9 cellular contexts compared by ENCODE assay signal in the genomic region with DNA sequence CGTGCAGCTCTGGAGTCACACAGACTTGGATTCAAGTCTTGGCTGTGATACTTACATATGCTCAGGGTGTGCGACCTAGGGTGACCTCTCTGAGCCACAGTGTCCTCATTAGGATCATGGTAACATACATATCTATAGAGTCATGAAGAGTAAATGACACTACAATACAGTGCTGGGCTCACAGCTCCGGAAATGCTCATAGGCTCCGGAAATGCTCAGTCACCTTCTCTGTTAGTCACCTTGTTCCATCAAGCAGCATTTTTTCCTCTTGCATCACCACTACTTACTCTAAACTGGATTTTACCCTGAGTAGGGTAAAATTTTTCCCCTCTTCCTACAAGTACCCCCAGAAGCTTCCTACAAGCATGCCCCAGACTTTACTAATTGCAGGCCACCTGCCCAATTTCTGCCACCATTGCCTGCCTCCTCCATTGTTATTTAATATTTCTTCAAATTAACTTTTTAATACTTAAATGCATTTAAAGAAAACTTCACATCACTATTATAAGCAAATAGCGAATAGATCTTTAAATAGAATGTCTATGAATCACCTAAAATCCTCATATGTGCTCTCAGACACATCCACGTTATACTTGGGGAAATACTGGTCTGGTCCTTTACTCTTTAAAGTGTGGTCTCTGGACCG.
DNase-seq lines count a peak whose midpoint lies in the region; ATAC-seq and TF ChIP-seq lines count a peak whose summit lies in the region.
"Had no signal": no experiment of that assay in that cellular context is flagged by ENCODE, and none has a peak within 500 bp of the region (broad histone marks: within the 10 kb centered on the region; RNA-seq: fewer than 3 reads in every experiment).

No MANE protein-coding gene starts in this region.

- no peaks in the 10 kb centered on the region for H3K27me3 Mint-ChIP-seq in stimulated activated naive CD8-positive, alpha-beta T cell treated with anti-CD3 and anti-CD28 coated beads, Interleukin-15, amount 100 ng/mL, for 72 hours
- H3K27me3 Mint-ChIP-seq in CD14-positive monocyte (ENCODE audit: low read depth in 3 of 3), result peaks cover 3 to 12% (median 10%) of the 10 kb centered on the region in 3 donors

- no peak overlapping the region for H3K27ac ChIP-seq in tibial artery
- H3K27ac ChIP-seq: C4-2B had no signal

- intact Hi-C loops in tibial artery (cut with DNase I; ENCODE audit: low total_unique reads) (no loop called here), CD14-positive monocyte (cut with micrococcal nuclease) (no loop called here)

- H3K4me1 ChIP-seq in tibial artery, result no peaks in the 10 kb centered on the region

- no peaks in the 10 kb centered on the region for H3K27me3 ChIP-seq in tibial artery

- no peaks in the 10 kb centered on the region for H3K9me3 Mint-ChIP-seq in stimulated activated naive CD8-positive, alpha-beta T cell treated with anti-CD3 and anti-CD28 coated beads, Interleukin-15, amount 100 ng/mL, for 72 hours
- H3K9me3 Mint-ChIP-seq in CD14-positive monocyte, result peaks cover 0 to 2% (median 0%) of the 10 kb centered on the region in 7 donors

- no peak for DNase-seq in activated CD4-positive, CD25-positive, alpha-beta regulatory T cell treated with anti-CD3 and anti-CD28 coated beads, Interleukin-2, amount 50 U/mL, for 72 hours
- DNase-seq in activated T-cell treated with anti-CD3 and anti-CD28 coated beads for 4 hours, result peak; percentile 37
- peak; percentile 52 for DNase-seq in glomerular visceral epithelial cell (ENCODE audit: extremely low spot score)
- peak in 1 of 2 donors; percentile 37 for DNase-seq in stimulated activated naive CD8-positive, alpha-beta T cell treated with anti-CD3 and anti-CD28 coated beads, Interleukin-15, amount 100 ng/mL, for 72 hours
- no peak for DNase-seq in NCI-H1930 (lab: John Stamatoyannopoulos, UW)
- no peak for DNase-seq in tibial artery
- DNase-seq in CD14-positive monocyte (ENCODE audit: low spot score), result no peak

- no peaks in the 10 kb centered on the region for H3K36me3 ChIP-seq in tibial artery

- no peaks in the 10 kb centered on the region for H3K36me3 Mint-ChIP-seq in CD14-positive monocyte

- H3K27ac Mint-ChIP-seq in stimulated activated naive CD8-positive, alpha-beta T cell treated with anti-CD3 and anti-CD28 coated beads, Interleukin-15, amount 100 ng/mL, for 72 hours, result peak overlapping the region; percentile 76 to 91
- H3K27ac Mint-ChIP-seq in CD14-positive monocyte, result no peak overlapping the region

- H3K4me1 Mint-ChIP-seq in stimulated activated naive CD8-positive, alpha-beta T cell treated with anti-CD3 and anti-CD28 coated beads, Interleukin-15, amount 100 ng/mL, for 72 hours, result peaks cover 16% of the 10 kb centered on the region
- no peaks in the 10 kb centered on the region for H3K4me1 Mint-ChIP-seq in CD14-positive monocyte

- no peaks in the 10 kb centered on the region for H3K9me3 ChIP-seq in tibial artery

- H3K4me3 ChIP-seq in tibial artery, result no peak overlapping the region

- TF ChIP-seq CTCF in tibial artery (IDR thresholded peaks at IDR 0.05), result no peak
- no peak for TF ChIP-seq CTCF in CD14-positive monocyte (IDR thresholded peaks at IDR 0.05)

- H3K4me3 Mint-ChIP-seq in stimulated activated naive CD8-positive, alpha-beta T cell treated with anti-CD3 and anti-CD28 coated beads, Interleukin-15, amount 100 ng/mL, for 72 hours, result no peak overlapping the region
- H3K4me3 Mint-ChIP-seq in CD14-positive monocyte, result no peak overlapping the region

- ATAC-seq in activated CD4-positive, CD25-positive, alpha-beta regulatory T cell treated with anti-CD3 and anti-CD28 coated beads, Interleukin-2, amount 50 U/mL, for 24 hours, result peak; percentile 99
- peak; percentile 97 for ATAC-seq in stimulated activated naive CD8-positive, alpha-beta T cell treated with anti-CD3 and anti-CD28 coated beads, Interleukin-15, amount 100 ng/mL, for 72 hours

Comparison
In these comparisons a context has a peak if more than half of its experiments do, and no peak if none do; other contexts are left out.
1. DNase-seq: peak in activated T-cell treated with anti-CD3 and anti-CD28 coated beads for 4 hours (single experiment) and glomerular visceral epithelial cell (single experiment); none in activated CD4-positive, CD25-positive, alpha-beta regulatory T cell treated with anti-CD3 and anti-CD28 coated beads, Interleukin-2, amount 50 U/mL, for 72 hours (single experiment), NCI-H1930 (0 of 2), tibial artery (0 of 2) and CD14-positive monocyte (single experiment).
2. H3K27ac Mint-ChIP-seq: peak in stimulated activated naive CD8-positive, alpha-beta T cell treated with anti-CD3 and anti-CD28 coated beads, Interleukin-15, amount 100 ng/mL, for 72 hours (2 of 2); none in CD14-positive monocyte (0 of 7).